Comparison of ENCODE assay signal across 2 cellular contexts in genomic region chr5:174533127-174533453, GRCh38.
TF ChIP-seq lines count a peak whose summit lies in the region.

No MANE protein-coding gene starts in this region.

TF ChIP-seq in GM23338, 12 proteins besides CTCF, POLR2A, EP300 and RAD21:
- no peak for TF ChIP-seq POLR2AphosphoS5 (IDR thresholded peaks at IDR 0.05; ENCODE audit: low read depth)
- no peak for TF ChIP-seq NANOG (IDR thresholded peaks at IDR 0.05; ENCODE audit: borderline replicate concordance)
- TF ChIP-seq EZH2phosphoT487 (IDR thresholded peaks at IDR 0.05; ENCODE audit: unreplicated experiment), result no peak
- TF ChIP-seq ZNF114 (CRISPR knock-in tag; IDR thresholded peaks at IDR 0.05), result no peak
- no peak for TF ChIP-seq EZH2 (IDR thresholded peaks at IDR 0.05; ENCODE audit: low read depth, unreplicated experiment)

TF ChIP-seq in H1, 55 proteins besides CTCF, POLR2A, EP300 and RAD21:
- TF ChIP-seq HDAC6 (IDR thresholded peaks at IDR 0.05; ENCODE audit: low read depth, low read length) (no peak), SAP30 (IDR thresholded peaks at IDR 0.05; ENCODE audit: insufficient read depth, insufficient replicate concordance, low read length) (no peak), BCL11A (IDR thresholded peaks at IDR 0.05; ENCODE audit: low read depth in 2 of 2, low read length in 2 of 2) (no peak), SUZ12 (IDR thresholded peaks at IDR 0.05; ENCODE audit: low read length) (no peak)
